Comparison of ENCODE assay signal across 24 cellular contexts in the genomic region with DNA sequence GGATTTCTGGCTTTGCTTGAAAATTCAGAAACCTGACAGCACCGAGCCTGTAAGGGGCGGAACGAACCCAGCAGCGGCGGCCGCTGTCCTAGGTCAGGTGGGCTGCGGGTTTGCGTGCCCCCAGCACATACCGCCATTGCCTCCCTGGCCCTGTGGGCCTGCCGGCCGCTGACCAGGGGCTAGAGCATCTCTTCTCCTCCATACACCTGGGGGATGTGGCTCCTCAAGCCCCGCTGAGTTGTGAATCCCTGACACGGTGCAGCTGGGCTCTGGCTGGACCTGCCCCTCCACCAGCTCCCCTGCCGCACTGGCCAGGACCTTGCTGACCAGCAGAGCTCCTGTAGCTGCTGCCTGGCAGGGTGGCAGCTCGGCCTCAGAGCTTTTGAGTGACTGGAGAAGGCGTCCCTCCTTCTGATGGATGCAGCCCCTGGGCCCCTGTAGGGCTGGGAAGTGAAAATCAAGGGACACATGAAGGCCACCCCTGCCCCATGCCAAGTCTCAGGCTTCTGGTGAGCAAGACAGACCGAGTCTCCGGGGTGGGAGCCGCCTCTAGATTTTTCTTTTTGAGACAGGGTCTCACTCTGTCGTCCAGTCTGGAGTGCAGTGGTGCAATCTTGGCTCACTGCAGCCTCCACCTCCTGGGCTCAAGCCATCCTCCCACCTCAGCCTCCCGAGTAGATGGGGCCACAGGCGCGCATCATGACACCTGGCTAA.
A peak's percentile ranks its signal among the peaks of the same experiment; 100 is the strongest.
DNase-seq lines count a peak whose midpoint lies in the region; ATAC-seq, FAIRE-seq and TF ChIP-seq lines count a peak whose summit lies in the region.
"Had no signal": no experiment of that assay in that cellular context is flagged by ENCODE, and none has a peak within 500 bp of the region (broad histone marks: within the 10 kb centered on the region; RNA-seq: fewer than 3 reads in every experiment).

No MANE protein-coding gene starts in this region.

- no peak overlapping the region for H2BK15ac ChIP-seq in neuronal stem cell (ENCODE audit: low read length)

- H2BK12ac ChIP-seq in neuronal stem cell (ENCODE audit: low read length): peak overlapping the region; percentile 53

- H3K36me3 ChIP-seq in right atrium auricular region: no peaks in the 10 kb centered on the region
- H3K36me3 ChIP-seq in neuronal stem cell (replicated peaks in 1 of 2; ENCODE audit: control insufficient read depth in 2 of 2, insufficient read depth in 2 of 2, low read length in 2 of 2): no peaks in the 10 kb centered on the region
- no peaks in the 10 kb centered on the region for H3K36me3 ChIP-seq in HepG2 (replicated peaks in 1 of 2; ENCODE audit: control insufficient read depth in 1 of 2, insufficient read depth in 2 of 2, low read length in 2 of 2)
- H3K36me3 ChIP-seq in Caco-2 (ENCODE audit: control insufficient read depth, insufficient read depth, low read length): no peaks in the 10 kb centered on the region
- H3K36me3 ChIP-seq: BLaER1 had no signal

- H4K8ac ChIP-seq in neuronal stem cell (ENCODE audit: low read depth, low read length): no peak overlapping the region

- no peak overlapping the region for H4K91ac ChIP-seq in neuronal stem cell (ENCODE audit: low read depth, low read length, poor library complexity)

- H3K27ac ChIP-seq in right atrium auricular region (no peak overlapping the region), right cardiac atrium (ENCODE audit: low read length) (no peak overlapping the region), neuronal stem cell (replicated peaks; ENCODE audit: low read length) (no peak overlapping the region), HepG2 (ENCODE audit: extremely low read length, insufficient read depth, low read length) (no peak overlapping the region)
- H3K27ac ChIP-seq: 22Rv1, BLaER1, C4-2B had no signal

- TF ChIP-seq CTCF in right atrium auricular region (IDR thresholded peaks at IDR 0.05): no peak
- no peak for TF ChIP-seq CTCF in HepG2 (CRISPR knock-in tag; IDR thresholded peaks at IDR 0.05)
- TF ChIP-seq CTCF in Caco-2 (IDR thresholded peaks at IDR 0.05; ENCODE audit: insufficient read depth in 1 of 2, low read depth in 1 of 2, low read length in 1 of 2, severe bottlenecking in 1 of 2, unreplicated experiment in 1 of 2): no peak

- H2AFZ ChIP-seq in neuronal stem cell (ENCODE audit: low read length): peak overlapping the region; percentile 7
- H2AFZ ChIP-seq in HepG2 (ENCODE audit: low read length): no peak overlapping the region
- H2AFZ ChIP-seq: GM23338 had no signal

- 79% methylated on average over 23 of the region's 23 CpGs for WGBS in right cardiac atrium
- no CpG with 5 or more reads among the region's 23 CpGs for WGBS in neuronal stem cell (ENCODE audit: extremely low coverage in 2 of 2, insufficient read length in 2 of 2, insufficient replicate concordance in 1 of 2), 2 donors
- 49% methylated on average over 5 of the region's 23 CpGs for whole genome bisulfite sequencing in HepG2 (ENCODE audit: low lambda C conversion rate)

- peak overlapping the region; percentile 76 for H3K9ac ChIP-seq in neuronal stem cell (ENCODE audit: low read depth, low read length, poor library complexity)
- no peak overlapping the region for H3K9ac ChIP-seq in HepG2 (ENCODE audit: insufficient read depth, low read depth, low read length)
- H3K9ac ChIP-seq: BLaER1 had no signal

- POLR2A ChIA-PET in HepG2 (lab: Yijun Ruan, JAX) (no interaction called here), Caco-2 (lab: Charles Lee) (no interaction called here)

- no peaks in the 10 kb centered on the region for H3K27me3 ChIP-seq in right atrium auricular region
- no peaks in the 10 kb centered on the region for H3K27me3 ChIP-seq in right cardiac atrium (ENCODE audit: control insufficient read depth, insufficient read depth)
- no peaks in the 10 kb centered on the region for H3K27me3 ChIP-seq in neuronal stem cell (ENCODE audit: control insufficient read depth in 3 of 3, insufficient read depth in 3 of 3, low read depth in 1 of 3, low read length in 3 of 3)
- H3K27me3 ChIP-seq in HepG2 (ENCODE audit: control insufficient read depth in 1 of 2, insufficient read depth in 2 of 2, low read length in 2 of 2): peaks cover 1 to 40% of the 10 kb centered on the region in 2 experiments; a peak in 4 of 5 replicates
- no peaks in the 10 kb centered on the region; the same call in 1 of the 2 replicates for H3K27me3 ChIP-seq in Caco-2 (replicated peaks; ENCODE audit: control insufficient read depth, insufficient read depth, low read length)
- H3K27me3 ChIP-seq: BLaER1 had no signal

- DNase-seq in right atrium auricular region (ENCODE audit: low spot score): peak; percentile 36
- DNase-seq in right cardiac atrium: no peak
- peak; percentile 42 for DNase-seq in ecto neural progenitor cell (ENCODE audit: low spot score)
- DNase-seq in neuronal stem cell (ENCODE audit: low spot score): no peak
- DNase-seq in HepG2 (ENCODE audit: low spot score): no peak
- no peak for DNase-seq in Caco-2
- no peak for DNase-seq in hypothalamus (lab: John Stamatoyannopoulos, UW)
- no peak for DNase-seq in urothelium cell line (ENCODE audit: low spot score)
- DNase-seq: CD4-positive, CD25-positive, alpha-beta regulatory T cell; DMS79; EL; GDM1 had no signal

- ATAC-seq in right cardiac atrium (no peak), HepG2 (no peak)
- ATAC-seq: CD8-positive, alpha-beta T cell; GM12878; GM23338; HCT116 had no signal

- no peaks in the 10 kb centered on the region for H3K9me3 Mint-ChIP-seq in Caco-2 (ENCODE audit: unreplicated experiment)
- H3K9me3 Mint-ChIP-seq: CD8-positive, alpha-beta T cell; GM23338 had no signal

- no peak for TF ChIP-seq POLR2A in HepG2 (IDR thresholded peaks at IDR 0.05; ENCODE audit: insufficient read depth in 1 of 2, low read depth in 2 of 2, low read length in 2 of 2)

- intact Hi-C loops in right cardiac atrium (cut with DNase I) (no loop called here), HepG2 (cut with micrococcal nuclease; ENCODE audit: unreplicated experiment) (no loop called here), Caco-2 (cut with micrococcal nuclease; ENCODE audit: unreplicated experiment) (no loop called here)

- BruUV-seq in HepG2 (replicated peaks; lab: Mats Ljungman, UMichigan): no TSS peak
- no TSS peak for BruUV-seq in Caco-2 (replicated peaks; lab: Mats Ljungman, UMichigan)

- no peak overlapping the region for H3K4me3 ChIP-seq in right atrium auricular region
- no peak overlapping the region for H3K4me3 ChIP-seq in right cardiac atrium (ENCODE audit: low read length)
- peak overlapping the region in 1 of 2 donors; percentile 20 for H3K4me3 ChIP-seq in neuronal stem cell (ENCODE audit: low read length in 2 of 2)
- no peak overlapping the region for H3K4me3 ChIP-seq in HepG2 (replicated peaks in 1 of 3; ENCODE audit: insufficient read depth in 1 of 3, low read depth in 2 of 3, low read length in 3 of 3)
- H3K4me3 ChIP-seq in Caco-2 (ENCODE audit: low read depth, low read length): no peak overlapping the region
- H3K4me3 ChIP-seq: BLaER1, GM12878, GM23338 had no signal

- FAIRE-seq in HepG2 (lab: Jason Lieb, UNC) (no peak), urothelium cell line (lab: Jason Lieb, UNC) (no peak)
- FAIRE-seq: A204.1, D721Med, GM12878, GM18507, H54 had no signal

- H3K4me1 Mint-ChIP-seq in Caco-2 (ENCODE audit: low read depth, unreplicated experiment): no peaks in the 10 kb centered on the region
- H3K4me1 Mint-ChIP-seq: B cell, GM23338 had no signal

- H2BK5ac ChIP-seq in neuronal stem cell (ENCODE audit: low read length): no peak overlapping the region

- no peak overlapping the region for H3K23ac ChIP-seq in neuronal stem cell (ENCODE audit: low read depth, low read length, poor library complexity)

- no peak overlapping the region for H3K4ac ChIP-seq in neuronal stem cell (ENCODE audit: low read length)

- peak overlapping the region; percentile 74 for H2AK5ac ChIP-seq in neuronal stem cell (ENCODE audit: low read depth, low read length)

- CTCF ChIA-PET in HepG2 (lab: Yijun Ruan, JAX; ENCODE audit: low intra/inter-chr PET ratio, low total read pairs): no interaction called here
- CTCF ChIA-PET in Caco-2 (lab: Charles Lee): no interaction called here

- TF ChIP-seq EP300 in HepG2 (IDR thresholded peaks at IDR 0.05; ENCODE audit: low read depth in 2 of 2, low read length in 2 of 2) (no peak), HepG2 (CRISPR knock-in tag; IDR thresholded peaks at IDR 0.05; ENCODE audit: borderline replicate concordance) (no peak)

- no peaks in the 10 kb centered on the region for H4K20me1 ChIP-seq in HepG2 (ENCODE audit: insufficient read depth, low read length)
- H4K20me1 ChIP-seq: BLaER1 had no signal

- no peak overlapping the region for H3K14ac ChIP-seq in neuronal stem cell (ENCODE audit: low read length)

- H3K4me1 ChIP-seq in right atrium auricular region: no peaks in the 10 kb centered on the region
- no peaks in the 10 kb centered on the region for H3K4me1 ChIP-seq in right cardiac atrium (ENCODE audit: control insufficient read depth, insufficient read depth, low read length)
- H3K4me1 ChIP-seq in neuronal stem cell (ENCODE audit: control insufficient read depth in 2 of 2, insufficient read depth in 1 of 2, low read depth in 1 of 2, low read length in 2 of 2): peaks cover 2 to 6% of the 10 kb centered on the region in 2 donors
- no peaks in the 10 kb centered on the region for H3K4me1 ChIP-seq in HepG2 (ENCODE audit: insufficient read depth, low read length)
- no peaks in the 10 kb centered on the region for H3K4me1 ChIP-seq in Caco-2

- no peaks in the 10 kb centered on the region for H3K79me1 ChIP-seq in neuronal stem cell (ENCODE audit: low read depth, low read length)

- H3K4me2 ChIP-seq in neuronal stem cell (ENCODE audit: insufficient read depth, low read length, poor library complexity, severe bottlenecking) (no peak overlapping the region), HepG2 (ENCODE audit: low read depth, low read length) (no peak overlapping the region)
- H3K4me2 ChIP-seq: BLaER1, GM23338 had no signal

- TF ChIP-seq RAD21 in HepG2 (CRISPR knock-in tag; IDR thresholded peaks at IDR 0.05): no peak

- peaks cover 18% of the 10 kb centered on the region for H3K27me3 Mint-ChIP-seq in Caco-2 (ENCODE audit: insufficient read depth, unreplicated experiment)

- H3K9me3 ChIP-seq in right atrium auricular region (no peaks in the 10 kb centered on the region), right cardiac atrium (ENCODE audit: control insufficient read depth, low read length) (no peaks in the 10 kb centered on the region), neuronal stem cell (replicated peaks in 1 of 2; ENCODE audit: control insufficient read depth in 2 of 2, insufficient read depth in 1 of 2, low read depth in 1 of 2, low read length in 2 of 2) (peaks cover 0 to 3% of the 10 kb centered on the region in 2 donors), HepG2 (ENCODE audit: low read length) (no peaks in the 10 kb centered on the region), Caco-2 (no peaks in the 10 kb centered on the region)

- in situ Hi-C loops in HepG2 (cut with HindIII; ENCODE audit: extremely low pct_ligation_motif_present, low pct_unique_long_range_greater_than_20kb): no loop called here

- no peak overlapping the region for H3K27ac Mint-ChIP-seq in Caco-2 (ENCODE audit: unreplicated experiment)
- H3K27ac Mint-ChIP-seq: B cell; CD4-positive, CD25-positive, alpha-beta regulatory T cell; CD8-positive, alpha-beta T cell; GM23338 had no signal

- H2BK120ac ChIP-seq in neuronal stem cell (ENCODE audit: low read depth, low read length): no peak overlapping the region

- peak overlapping the region; percentile 40 for H3K18ac ChIP-seq in neuronal stem cell (ENCODE audit: low read length)

- no peak overlapping the region for H3K4me3 Mint-ChIP-seq in Caco-2 (ENCODE audit: unreplicated experiment)
- H3K4me3 Mint-ChIP-seq: B cell; CD4-positive, CD25-positive, alpha-beta regulatory T cell; CD8-positive, alpha-beta T cell; GM23338 had no signal

- no peaks in the 10 kb centered on the region for H3K79me2 ChIP-seq in HepG2 (ENCODE audit: insufficient read depth, low read length)

- no peaks in the 10 kb centered on the region for H3K36me3 Mint-ChIP-seq in Caco-2 (ENCODE audit: insufficient read depth, unreplicated experiment)
- H3K36me3 Mint-ChIP-seq: CD4-positive, CD25-positive, alpha-beta regulatory T cell; CD8-positive, alpha-beta T cell had no signal

Comparison
In these comparisons a context has a peak if more than half of its experiments do, and no peak if none do; other contexts are left out.
1. DNase-seq: peak in right atrium auricular region (single experiment) and ecto neural progenitor cell (single experiment); none in right cardiac atrium (0 of 3), neuronal stem cell (single experiment), HepG2 (single experiment), Caco-2 (0 of 2), hypothalamus (0 of 51) and urothelium cell line (single experiment).